Comparison of ENCODE assay signal across 9 cellular contexts in the genomic region with DNA sequence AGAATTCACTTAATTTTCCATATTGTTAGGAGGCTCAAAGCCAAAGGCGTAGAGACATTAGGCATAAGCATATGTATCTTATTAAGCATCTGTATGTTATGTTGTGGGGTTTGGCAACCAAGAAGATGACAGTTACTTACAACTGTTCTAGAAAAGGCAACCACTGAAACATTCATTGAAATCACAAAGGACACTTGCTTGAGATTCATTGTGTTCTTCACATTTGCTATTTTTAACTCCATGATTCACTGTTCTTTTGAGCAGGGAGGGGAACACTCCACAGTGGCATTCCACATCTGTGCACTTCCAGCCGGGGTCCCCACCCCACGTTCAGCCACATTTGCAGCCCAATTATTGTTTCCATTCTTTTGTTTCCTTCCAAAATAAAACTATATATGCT.
DNase-seq lines count a peak whose midpoint lies in the region; ATAC-seq and TF ChIP-seq lines count a peak whose summit lies in the region.
"Had no signal": no experiment of that assay in that cellular context is flagged by ENCODE, and none has a peak within 500 bp of the region (broad histone marks: within the 10 kb centered on the region; RNA-seq: fewer than 3 reads in every experiment).

No MANE protein-coding gene starts in this region.

- no peak for TF ChIP-seq POLR2A in ovary (IDR thresholded peaks at IDR 0.05)

- H3K4me3 ChIP-seq in astrocyte of the spinal cord (ENCODE audit: low read depth, low read length) (no peak overlapping the region), ovary (no peak overlapping the region)

- peak; percentile 12 for ATAC-seq in GM18870 (IDR thresholded peaks at IDR 0.05; ENCODE audit: unreplicated experiment)
- peak; percentile 13 for ATAC-seq in HG03558 (IDR thresholded peaks at IDR 0.05; ENCODE audit: extremely low read depth, unreplicated experiment)

- DNase-seq in astrocyte of the spinal cord (ENCODE audit: low read depth, low spot score) (peak; percentile 76), myocyte (ENCODE audit: low read depth) (peak; percentile 85), NCI-H526 treated with DMSO at 0.1 percent for 48 hours (lab: John Stamatoyannopoulos, UW) (no peak), SKM-1 (lab: John Stamatoyannopoulos, UW; ENCODE audit: unreplicated experiment) (no peak), ovary (no peak)
- DNase-seq in stimulated activated CD4-positive, alpha-beta T cell treated with anti-CD3 and anti-CD28 coated beads, Interleukin-4, amount 100 ng/mL, for 24 hours: no peak
- DNase-seq: activated gamma-delta T cell had no signal

- TF ChIP-seq EP300 in ovary (IDR thresholded peaks at IDR 0.05): no peak

- in situ Hi-C loops in astrocyte of the spinal cord (cut with HindIII; ENCODE audit: low sequenced_read_pairs): no loop called here

- intact Hi-C loops in ovary (cut with DNase I): loop anchor here in 1 of 4 donors (10.0 kb wide), 1 partner anchor 312 kb away; no protein-coding TSS in a partner anchor

- H3K27me3 ChIP-seq in ovary: no peaks in the 10 kb centered on the region

- H3K36me3 ChIP-seq in ovary: no peaks in the 10 kb centered on the region

- no peak for TF ChIP-seq CTCF in astrocyte of the spinal cord (IDR thresholded peaks at IDR 0.05; ENCODE audit: low read depth, low read length)
- no peak for TF ChIP-seq CTCF in ovary (IDR thresholded peaks at IDR 0.05)

- peaks cover 3% of the 10 kb centered on the region for H3K4me1 ChIP-seq in ovary (ENCODE audit: insufficient read depth)

- no peak overlapping the region for H3K27ac ChIP-seq in ovary

- 44 to 50% (median 49%) methylated on average over 3 of the region's 3 CpGs for WGBS in ovary, 3 donors

- no peaks in the 10 kb centered on the region for H3K9me3 ChIP-seq in ovary

Comparison
In these comparisons a context has a peak if more than half of its experiments do, and no peak if none do; other contexts are left out.
1. DNase-seq: peak in astrocyte of the spinal cord (single experiment) and myocyte (single experiment); none in stimulated activated CD4-positive, alpha-beta T cell treated with anti-CD3 and anti-CD28 coated beads, Interleukin-4, amount 100 ng/mL, for 24 hours (single experiment), NCI-H526 treated with DMSO at 0.1 percent for 48 hours (single experiment), SKM-1 (single experiment) and ovary (0 of 5).